ENCODE assay signal across 1 cellular context in the genomic region with DNA sequence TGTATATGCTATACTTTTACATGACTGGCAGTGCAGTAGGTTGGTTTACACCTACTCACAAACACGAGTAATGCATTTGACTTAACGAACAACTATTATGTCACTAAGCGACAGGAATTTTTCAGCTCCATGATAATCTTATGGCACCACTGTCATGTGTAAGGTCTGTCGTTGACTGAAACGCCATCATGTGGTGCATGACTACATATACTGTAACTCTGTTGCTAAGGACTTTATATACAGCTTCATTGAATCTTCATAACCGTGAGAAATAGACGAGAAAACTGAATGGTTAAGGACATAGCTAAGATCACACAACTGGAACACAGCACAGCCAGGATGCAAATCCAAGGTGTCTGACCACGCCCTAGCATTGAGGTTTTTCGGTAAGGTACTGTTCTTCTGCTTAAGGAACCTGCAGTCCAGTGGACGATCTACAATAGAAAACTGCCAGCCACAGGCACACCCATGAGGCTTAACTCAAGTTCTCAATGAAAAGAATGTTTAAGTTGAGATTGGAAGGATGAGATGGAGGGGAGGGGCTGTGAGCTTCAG.
TF ChIP-seq lines count a peak whose summit lies in the region.

No MANE protein-coding gene starts in this region.

TF ChIP-seq in K562, 482 proteins besides CTCF, POLR2A, EP300 and RAD21 (continued from another document):
- TF ChIP-seq MITF (IDR thresholded peaks at IDR 0.05) (no peak), TRIM25 (IDR thresholded peaks at IDR 0.05; ENCODE audit: borderline replicate concordance) (no peak), TFE3 (CRISPR knock-in tag; IDR thresholded peaks at IDR 0.05) (no peak), AFF1 (IDR thresholded peaks at IDR 0.05; ENCODE audit: low read depth in 1 of 2, partially characterized antibody in 2 of 2) (no peak), TRIM28 (IDR thresholded peaks at IDR 0.05) (no peak), CREBBP (IDR thresholded peaks at IDR 0.05; ENCODE audit: low read depth, low read length) (no peak), ZNF3 (CRISPR knock-in tag; IDR thresholded peaks at IDR 0.05) (no peak), MIER1 (IDR thresholded peaks at IDR 0.05; ENCODE audit: low read depth) (no peak), PRMT5 (CRISPR knock-in tag; IDR thresholded peaks at IDR 0.05) (no peak), RFX1 (IDR thresholded peaks at IDR 0.05) (peak; percentile 63)
- TF ChIP-seq, protein P1, sequence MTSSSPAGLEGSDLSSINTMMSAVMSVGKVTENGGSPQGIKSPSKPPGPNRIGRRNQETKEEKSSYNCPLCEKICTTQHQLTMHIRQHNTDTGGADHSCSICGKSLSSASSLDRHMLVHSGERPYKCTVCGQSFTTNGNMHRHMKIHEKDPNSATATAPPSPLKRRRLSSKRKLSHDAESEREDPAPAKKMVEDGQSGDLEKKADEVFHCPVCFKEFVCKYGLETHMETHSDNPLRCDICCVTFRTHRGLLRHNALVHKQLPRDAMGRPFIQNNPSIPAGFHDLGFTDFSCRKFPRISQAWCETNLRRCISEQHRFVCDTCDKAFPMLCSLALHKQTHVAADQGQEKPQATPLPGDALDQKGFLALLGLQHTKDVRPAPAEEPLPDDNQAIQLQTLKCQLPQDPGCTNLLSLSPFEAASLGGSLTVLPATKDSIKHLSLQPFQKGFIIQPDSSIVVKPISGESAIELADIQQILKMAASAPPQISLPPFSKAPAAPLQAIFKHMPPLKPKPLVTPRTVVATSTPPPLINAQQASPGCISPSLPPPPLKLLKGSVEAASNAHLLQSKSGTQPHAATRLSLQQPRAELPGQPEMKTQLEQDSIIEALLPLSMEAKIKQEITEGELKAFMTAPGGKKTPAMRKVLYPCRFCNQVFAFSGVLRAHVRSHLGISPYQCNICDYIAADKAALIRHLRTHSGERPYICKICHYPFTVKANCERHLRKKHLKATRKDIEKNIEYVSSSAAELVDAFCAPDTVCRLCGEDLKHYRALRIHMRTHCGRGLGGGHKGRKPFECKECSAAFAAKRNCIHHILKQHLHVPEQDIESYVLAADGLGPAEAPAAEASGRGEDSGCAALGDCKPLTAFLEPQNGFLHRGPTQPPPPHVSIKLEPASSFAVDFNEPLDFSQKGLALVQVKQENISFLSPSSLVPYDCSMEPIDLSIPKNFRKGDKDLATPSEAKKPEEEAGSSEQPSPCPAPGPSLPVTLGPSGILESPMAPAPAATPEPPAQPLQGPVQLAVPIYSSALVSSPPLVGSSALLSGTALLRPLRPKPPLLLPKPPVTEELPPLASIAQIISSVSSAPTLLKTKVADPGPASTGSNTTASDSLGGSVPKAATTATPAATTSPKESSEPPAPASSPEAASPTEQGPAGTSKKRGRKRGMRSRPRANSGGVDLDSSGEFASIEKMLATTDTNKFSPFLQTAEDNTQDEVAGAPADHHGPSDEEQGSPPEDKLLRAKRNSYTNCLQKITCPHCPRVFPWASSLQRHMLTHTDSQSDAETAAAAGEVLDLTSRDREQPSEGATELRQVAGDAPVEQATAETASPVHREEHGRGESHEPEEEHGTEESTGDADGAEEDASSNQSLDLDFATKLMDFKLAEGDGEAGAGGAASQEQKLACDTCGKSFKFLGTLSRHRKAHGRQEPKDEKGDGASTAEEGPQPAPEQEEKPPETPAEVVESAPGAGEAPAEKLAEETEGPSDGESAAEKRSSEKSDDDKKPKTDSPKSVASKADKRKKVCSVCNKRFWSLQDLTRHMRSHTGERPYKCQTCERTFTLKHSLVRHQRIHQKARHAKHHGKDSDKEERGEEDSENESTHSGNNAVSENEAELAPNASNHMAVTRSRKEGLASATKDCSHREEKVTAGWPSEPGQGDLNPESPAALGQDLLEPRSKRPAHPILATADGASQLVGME (CRISPR knock-in tag; IDR thresholded peaks at IDR 0.05): no peak
- TF ChIP-seq, protein P2, sequence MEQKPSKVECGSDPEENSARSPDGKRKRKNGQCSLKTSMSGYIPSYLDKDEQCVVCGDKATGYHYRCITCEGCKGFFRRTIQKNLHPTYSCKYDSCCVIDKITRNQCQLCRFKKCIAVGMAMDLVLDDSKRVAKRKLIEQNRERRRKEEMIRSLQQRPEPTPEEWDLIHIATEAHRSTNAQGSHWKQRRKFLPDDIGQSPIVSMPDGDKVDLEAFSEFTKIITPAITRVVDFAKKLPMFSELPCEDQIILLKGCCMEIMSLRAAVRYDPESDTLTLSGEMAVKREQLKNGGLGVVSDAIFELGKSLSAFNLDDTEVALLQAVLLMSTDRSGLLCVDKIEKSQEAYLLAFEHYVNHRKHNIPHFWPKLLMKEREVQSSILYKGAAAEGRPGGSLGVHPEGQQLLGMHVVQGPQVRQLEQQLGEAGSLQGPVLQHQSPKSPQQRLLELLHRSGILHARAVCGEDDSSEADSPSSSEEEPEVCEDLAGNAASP (IDR thresholded peaks at IDR 0.05): no peak
TF ChIP-seq in K562: peak in this region for 6.
